Comparison of ENCODE assay signal across 1 cellular context in genomic region chr21:35075546-35075945, GRCh38.
TF ChIP-seq lines count a peak whose summit lies in the region.

No MANE protein-coding gene starts in this region.

TF ChIP-seq in GM23338, 12 proteins besides CTCF, POLR2A, EP300 and RAD21 (continued from another document):
- TF ChIP-seq ZNF462 (CRISPR knock-in tag; IDR thresholded peaks at IDR 0.05) (no peak), STAT1 (IDR thresholded peaks at IDR 0.05; ENCODE audit: unreplicated experiment) (no peak), POLR2AphosphoS5 (IDR thresholded peaks at IDR 0.05; ENCODE audit: low read depth) (no peak), REST (IDR thresholded peaks at IDR 0.05; ENCODE audit: unreplicated experiment) (no peak), ETS1 (IDR thresholded peaks at IDR 0.05) (no peak), CREB1 (CRISPR knock-in tag; IDR thresholded peaks at IDR 0.05; ENCODE audit: low read depth) (no peak), ZNF331 (CRISPR knock-in tag; IDR thresholded peaks at IDR 0.05; ENCODE audit: low read depth) (no peak), NANOG (IDR thresholded peaks at IDR 0.05; ENCODE audit: borderline replicate concordance) (no peak), ZNF114 (CRISPR knock-in tag; IDR thresholded peaks at IDR 0.05) (no peak), EZH2 (IDR thresholded peaks at IDR 0.05; ENCODE audit: low read depth, unreplicated experiment) (no peak), EZH2phosphoT487 (IDR thresholded peaks at IDR 0.05; ENCODE audit: unreplicated experiment) (no peak)
